In genomic region chr14:69610020-69610858, GRCh38 we compare ENCODE assay signal across 8 cellular contexts. TPM values are rescaled to one million over a fixed set of nuclear protein-coding genes. Genes with fewer than 3 reads are reported as not detected.
DNase-seq lines count a peak whose midpoint lies in the region; ATAC-seq, FAIRE-seq and TF ChIP-seq lines count a peak whose summit lies in the region.

No MANE protein-coding gene starts in this region.

- no peak for TF ChIP-seq CTCF in Calu3 (IDR thresholded peaks at IDR 0.05; ENCODE audit: unreplicated experiment)
- no peak for TF ChIP-seq CTCF in Panc1 (IDR thresholded peaks at IDR 0.05)
- TF ChIP-seq CTCF in epithelial cell of proximal tubule (conservative IDR thresholded peaks at IDR 0.05; ENCODE audit: low read depth, low read length) = no peak
- no peak for TF ChIP-seq CTCF in pancreas (IDR thresholded peaks at IDR 0.05)

- in situ Hi-C loops in Panc1 (cut with HindIII; ENCODE audit: low pct_unique_long_range_greater_than_20kb, low sequenced_read_pairs) = no loop called here

- H3K27ac Mint-ChIP-seq in Calu3 (ENCODE audit: unreplicated experiment) = no peak overlapping the region

- peaks cover 48% of the 10 kb centered on the region for H3K4me1 Mint-ChIP-seq in Calu3 (ENCODE audit: low read depth, unreplicated experiment)

- peaks cover 11% of the 10 kb centered on the region for H3K36me3 Mint-ChIP-seq in Calu3 (ENCODE audit: insufficient read depth, unreplicated experiment)

- peak overlapping the region; percentile 96 for H3K4me3 Mint-ChIP-seq in Calu3 (ENCODE audit: low read depth, unreplicated experiment)

- FAIRE-seq in pancreas (lab: Jason Lieb, UNC) = no peak
- no peak for FAIRE-seq in GM19239 (lab: Jason Lieb, UNC)

- CTCF ChIA-PET in Calu3 (lab: Charles Lee) = interaction anchor here (0.7 kb wide), 1 partner anchor 786 kb away, joined by 3 read pairs; no protein-coding TSS in a partner anchor
- CTCF ChIA-PET in Panc1 (lab: Charles Lee) = interaction anchor here (0.7 kb wide), 1 partner anchor 592 kb away, joined by 7 read pairs; no protein-coding TSS in a partner anchor

- no TSS peak for BruUV-seq in Calu3 (replicated peaks; lab: Mats Ljungman, UMichigan)
- no TSS peak for BruUV-seq in Panc1 (replicated peaks; lab: Mats Ljungman, UMichigan)

- no peak for DNase-seq in Calu3
- DNase-seq in Panc1 (ENCODE audit: low read depth, low spot score) = no peak
- no peak for DNase-seq in epithelial cell of proximal tubule (ENCODE audit: low read depth)
- no peak for DNase-seq in pancreas
- no peak for DNase-seq in GM19239 (ENCODE audit: insufficient read length, low spot score)
- DNase-seq in kidney tubule cell (ENCODE audit: low spot score) = no peak
- DNase-seq in ecto neural progenitor cell (ENCODE audit: low spot score) = no peak
- DNase-seq in NCI-H128 (lab: John Stamatoyannopoulos, UW; ENCODE audit: unreplicated experiment) = no peak

- no peaks in the 10 kb centered on the region for H3K27me3 Mint-ChIP-seq in Calu3 (ENCODE audit: unreplicated experiment)

- H3K4me3 ChIP-seq in Panc1 (ENCODE audit: low read depth in 2 of 2, low read length in 2 of 2) (peak overlapping the region; percentile 55 to 67), epithelial cell of proximal tubule (ENCODE audit: low read depth, low read length) (peak overlapping the region; percentile 69), pancreas (peak overlapping the region in 3 of 4 donors; percentile 24 to 77 (median 73))

- H3K36me3 ChIP-seq in Panc1 (ENCODE audit: control insufficient read depth, insufficient read depth, low read length) (no peaks in the 10 kb centered on the region; the same call in 1 of the 2 replicates), pancreas (no peaks in the 10 kb centered on the region)

- POLR2A ChIA-PET in Panc1 (lab: Charles Lee) = no interaction called here

- H3K27ac ChIP-seq in Panc1 (ENCODE audit: low read length) (peak overlapping the region; percentile 85), pancreas (peak overlapping the region; percentile 11 to 72 (median 56))

- H3K4me1 ChIP-seq in Panc1 (ENCODE audit: control insufficient read depth, insufficient read depth, low read length) (peaks cover 5% of the 10 kb centered on the region; the same call in 1 of the 2 replicates), pancreas (peaks cover 0 to 33% (median 19%) of the 10 kb centered on the region in 3 donors)

- H3K27me3 ChIP-seq in Panc1 (ENCODE audit: control insufficient read depth, insufficient read depth, low read length) (no peaks in the 10 kb centered on the region), pancreas (no peaks in the 10 kb centered on the region)

- whole genome bisulfite sequencing in pancreas, 2 donors = 51 to 56% methylated on average over 8 of the region's 8 CpGs

- intact Hi-C loops in Calu3 (cut with micrococcal nuclease; ENCODE audit: unreplicated experiment) (no loop called here), Panc1 (cut with micrococcal nuclease; ENCODE audit: unreplicated experiment) (no loop called here), pancreas (cut with DNase I) (no loop called here)

- H3K9me3 Mint-ChIP-seq in Calu3 (ENCODE audit: low read depth, unreplicated experiment) = no peaks in the 10 kb centered on the region

- ATAC-seq in Panc1 (no peak), pancreas (no peak)

- H3K9me3 ChIP-seq in Panc1 (ENCODE audit: control insufficient read depth, insufficient read depth, low read depth, low read length) (no peaks in the 10 kb centered on the region), pancreas (no peaks in the 10 kb centered on the region)

RNA-seq across cellular contexts. Expression of gene SUSD6, which starts 1.2 kb away (rescaled TPM):
- total RNA-seq in Calu3 (2022) = 44.7 and 45.5 TPM in 2 replicates
- 10.9 TPM for total RNA-seq in Panc1 (2021; ENCODE audit: unreplicated experiment)
- 6.0 TPM for polyA plus RNA-seq in Panc1 (2012; ENCODE audit: insufficient read length)
- total RNA-seq in epithelial cell of proximal tubule = 6.2 and 7.5 TPM in 2 replicates
- 10 to 100 TPM; 17.8 to 41.9 (median 22.8) TPM for total RNA-seq in pancreas
- 10 to 100 TPM in 1 of 2 donors, 1 to 10 TPM in 1; 8.9 to 12.2 TPM for polyA plus RNA-seq in pancreas

RNA-seq across cellular contexts. Expression of gene CCDC177, which starts 35.6 kb away (rescaled TPM):
- total RNA-seq in Calu3 (2022) = not detected in 2 replicates
- total RNA-seq in Panc1 (2021; ENCODE audit: unreplicated experiment) = not detected
- not detected for polyA plus RNA-seq in Panc1 (2012; ENCODE audit: insufficient read length)
- total RNA-seq in epithelial cell of proximal tubule = not detected in 2 replicates
- not detected for total RNA-seq in pancreas
- not detected for polyA plus RNA-seq in pancreas
